8 cellular contexts compared by ENCODE assay signal in genomic region chr3:186807231-186807630, GRCh38. TPM values are rescaled to one million over a fixed set of nuclear protein-coding genes. Genes with fewer than 3 reads are reported as not detected.
DNase-seq lines count a peak whose midpoint lies in the region; ATAC-seq and TF ChIP-seq lines count a peak whose summit lies in the region.

No MANE protein-coding gene starts in this region.

- peaks cover 13% of the 10 kb centered on the region for H3K4me1 ChIP-seq in lower lobe of right lung
- H3K4me1 ChIP-seq in adrenal gland (replicated peaks in 1 of 2), result peaks cover 0 to 11% of the 10 kb centered on the region in 2 donors

- TF ChIP-seq POLR2A in adrenal gland (IDR thresholded peaks at IDR 0.05), result no peak

- H3K27me3 Mint-ChIP-seq in activated naive CD8-positive, alpha-beta T cell, result no peaks in the 10 kb centered on the region

- H3K9me3 Mint-ChIP-seq in activated naive CD8-positive, alpha-beta T cell (ENCODE audit: low read depth), result no peaks in the 10 kb centered on the region

- intact Hi-C loops in lower lobe of right lung (cut with DNase I), result no loop called here
- intact Hi-C loops in adrenal gland (cut with DNase I), result no loop called here

- peaks cover 3% of the 10 kb centered on the region for H3K36me3 Mint-ChIP-seq in activated naive CD8-positive, alpha-beta T cell

- ATAC-seq in HG03378 (IDR thresholded peaks at IDR 0.05; ENCODE audit: unreplicated experiment), result peak; percentile 6
- no peak for ATAC-seq in lower lobe of right lung
- no peak for ATAC-seq in HG03159 (IDR thresholded peaks at IDR 0.05; ENCODE audit: unreplicated experiment)

- no peak overlapping the region for H3K27ac ChIP-seq in AG04450 (ENCODE audit: low read depth, low read length)
- no peak overlapping the region for H3K27ac ChIP-seq in lower lobe of right lung
- H3K27ac ChIP-seq in adrenal gland, result no peak overlapping the region

- DNase-seq in AG04450 (ENCODE audit: low read depth, low spot score) (no peak), lower lobe of right lung (no peak), NCI-H226 (no peak), adrenal gland (no peak), C1 segment of cervical spinal cord (lab: John Stamatoyannopoulos, UW) (no peak)

- peaks cover 24% of the 10 kb centered on the region for H3K4me1 Mint-ChIP-seq in activated naive CD8-positive, alpha-beta T cell (ENCODE audit: low read depth)

- CTCF ChIA-PET in AG04450 (lab: Charles Lee), result interaction anchor here (0.6 to 4.4 kb wide), 3 partner anchors 14 to 247 kb away, joined by 5 to 25 read pairs (median 22); no protein-coding TSS in a partner anchor

- WGBS in adrenal gland, 4 donors, result 33 to 43% (median 40%) methylated on average over 5 of the region's 5 CpGs

- no peaks in the 10 kb centered on the region; the same call in 1 of the 2 replicates for H3K9me3 ChIP-seq in AG04450 (ENCODE audit: control insufficient read depth, insufficient read depth, low read length)
- H3K9me3 ChIP-seq in lower lobe of right lung, result no peaks in the 10 kb centered on the region
- no peaks in the 10 kb centered on the region for H3K9me3 ChIP-seq in adrenal gland (replicated peaks in 1 of 3)

- H3K4me3 ChIP-seq in AG04450 (ENCODE audit: low read depth, low read length), result peak overlapping the region; percentile 88
- peak overlapping the region; percentile 83 for H3K4me3 ChIP-seq in lower lobe of right lung
- H3K4me3 ChIP-seq in adrenal gland, result peak overlapping the region in 1 of 4 donors; percentile 76

- H3K27me3 ChIP-seq in AG04450 (ENCODE audit: control insufficient read depth, insufficient read depth, low read length) (no peaks in the 10 kb centered on the region), lower lobe of right lung (ENCODE audit: low read depth) (no peaks in the 10 kb centered on the region), adrenal gland (no peaks in the 10 kb centered on the region)

- peak overlapping the region; percentile 95 for H3K27ac Mint-ChIP-seq in activated naive CD8-positive, alpha-beta T cell

- peak overlapping the region; percentile 94 for H3K4me3 Mint-ChIP-seq in activated naive CD8-positive, alpha-beta T cell

- POLR2A ChIA-PET in AG04450 (lab: Yijun Ruan, JAX), result interaction anchor here (1.1 kb wide), 1 partner anchor 17 kb away, joined by 4 read pairs; no protein-coding TSS in a partner anchor

- H3K36me3 ChIP-seq in lower lobe of right lung, result no peaks in the 10 kb centered on the region
- H3K36me3 ChIP-seq in adrenal gland (replicated peaks in 1 of 2), result no peaks in the 10 kb centered on the region

- TF ChIP-seq CTCF in AG04450 (IDR thresholded peaks at IDR 0.05; ENCODE audit: low read depth, low read length) (no peak), lower lobe of right lung (IDR thresholded peaks at IDR 0.05) (no peak), adrenal gland (IDR thresholded peaks at IDR 0.05) (no peak)

RNA-seq across cellular contexts. Expression of gene RFC4, which starts 0.9 kb away (rescaled TPM):
- polyA plus RNA-seq in AG04450 (2011; rRNA removed) (7.3 and 9.4 TPM in 2 replicates), adrenal gland (10 to 100 TPM in 2 of 3 donors, 1 to 10 TPM in 1; 9.0 to 13.1 (median 12.1) TPM)
- polyA minus RNA-seq in AG04450 (2011; rRNA and poly(A)+ RNA removed), result 3.5 and 4.0 TPM in 2 replicates
- total RNA-seq in lower lobe of right lung (8.4 TPM), adrenal gland (10 to 100 TPM in 2 of 8 donors, 1 to 10 TPM in 6; 5.3 to 12.1 (median 8.6) TPM)

RNA-seq across cellular contexts. Expression of gene EIF4A2, which starts 23.9 kb away (rescaled TPM):
- 498 and 774 TPM in 2 replicates for polyA plus RNA-seq in AG04450 (2011; rRNA removed)
- 260 and 394 TPM in 2 replicates for polyA minus RNA-seq in AG04450 (2011; rRNA and poly(A)+ RNA removed)
- 424 TPM for total RNA-seq in lower lobe of right lung
- 100 to 1,000 TPM; 221 to 774 (median 444) TPM for total RNA-seq in adrenal gland
- polyA plus RNA-seq in adrenal gland, result 100 to 1,000 TPM; 506 to 547 (median 520) TPM

RNA-seq across cellular contexts. Expression of gene ADIPOQ, which starts 35.3 kb away (rescaled TPM):
- not detected in 2 replicates for polyA plus RNA-seq in AG04450 (2011; rRNA removed)
- polyA minus RNA-seq in AG04450 (2011; rRNA and poly(A)+ RNA removed), result not detected in 2 replicates
- total RNA-seq in lower lobe of right lung, result not detected
- 10 to 100 TPM in 1 of 8 donors, 1 to 10 TPM in 5, under 1 TPM in 2; 0.18 to 10.4 (median 2.5) TPM for total RNA-seq in adrenal gland
- 10 to 100 TPM in 1 of 3 donors, under 1 TPM in 2; 0.71 to 18.0 (median 0.97) TPM for polyA plus RNA-seq in adrenal gland
